In the genomic region with DNA sequence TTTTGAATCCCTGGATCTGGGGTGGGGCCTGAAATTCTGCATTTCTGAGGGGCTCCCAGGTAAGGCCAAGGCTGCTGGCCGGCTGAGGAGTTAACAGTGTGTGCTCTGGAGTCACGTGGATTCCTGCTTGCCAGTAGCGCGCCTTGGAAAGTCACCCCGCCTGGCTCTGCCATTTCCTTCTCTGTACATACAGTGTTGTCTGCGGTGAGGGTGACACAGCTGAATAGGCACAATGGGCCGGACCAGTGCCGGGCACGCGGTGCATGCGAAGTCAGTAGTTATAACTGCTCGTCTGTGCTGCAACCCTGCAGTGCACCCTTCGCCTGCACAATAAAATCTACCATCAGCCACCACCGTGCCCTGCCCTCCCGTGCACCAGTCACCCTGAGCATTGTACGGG, we compare ENCODE assay signal across 16 cellular contexts.
"Had no signal": no experiment of that assay in that cellular context is flagged by ENCODE, and none has a peak within 500 bp of the region (broad histone marks: within the 10 kb centered on the region; RNA-seq: fewer than 3 reads in every experiment).

No MANE protein-coding gene starts in this region.

- H3K27ac ChIP-seq: breast epithelium, colonic mucosa, dorsolateral prefrontal cortex, heart right ventricle, spleen, thyroid gland had no signal

- H3K4me3 Mint-ChIP-seq: activated CD8-positive, alpha-beta T cell treated with anti-CD3 and anti-CD28 coated beads, Interleukin-2, amount 10 ng/mL, durations not matched to agents 7 days and 5 days; activated naive CD8-positive, alpha-beta T cell treated with anti-CD3 and anti-CD28 coated beads for 36 hours; mesothelial cell of epicardium; natural killer cell treated with Interleukin-12 subunit alpha and Interleukin-12 subunit beta and Interleukin-15 and Interleukin-18, amount 100 ng/mL, for 72 hours; stimulated activated naive CD8-positive, alpha-beta T cell treated with anti-CD3 and anti-CD28 coated beads, Interleukin-15, Interleukin-2, amounts not matched to agents 100 ng/mL and 50 ng/mL, for 24 hours had no signal

- DNase-seq: activated CD4-positive, alpha-beta T cell treated with anti-CD3 and anti-CD28 coated beads for 1 hour; activated CD4-positive, alpha-beta T cell treated with anti-CD3 and anti-CD28 coated beads, Interleukin-2, amount 50 U/mL, for 1 hour; activated CD8-positive, alpha-beta T cell treated with anti-CD3 and anti-CD28 coated beads, Interleukin-2, amount 10 ng/mL, durations not matched to agents 7 days and 5 days; activated naive CD8-positive, alpha-beta T cell treated with anti-CD3 and anti-CD28 coated beads for 36 hours; spleen; stimulated activated CD4-positive, alpha-beta T cell treated with anti-CD3 and anti-CD28 coated beads, Interleukin-4, amount 100 ng/mL, for 1 hour; T-helper 9 cell had no signal

- H3K36me3 Mint-ChIP-seq: activated naive CD8-positive, alpha-beta T cell treated with anti-CD3 and anti-CD28 coated beads for 36 hours; natural killer cell treated with Interleukin-12 subunit alpha and Interleukin-12 subunit beta and Interleukin-15 and Interleukin-18, amount 100 ng/mL, for 72 hours had no signal

- H3K27me3 ChIP-seq: breast epithelium, colonic mucosa, dorsolateral prefrontal cortex, heart right ventricle, spleen, thyroid gland had no signal

- H3K27ac Mint-ChIP-seq: activated CD8-positive, alpha-beta T cell treated with anti-CD3 and anti-CD28 coated beads, Interleukin-2, amount 10 ng/mL, durations not matched to agents 7 days and 5 days; activated naive CD8-positive, alpha-beta T cell treated with anti-CD3 and anti-CD28 coated beads for 36 hours; natural killer cell treated with Interleukin-12 subunit alpha and Interleukin-12 subunit beta and Interleukin-15 and Interleukin-18, amount 100 ng/mL, for 72 hours; stimulated activated naive CD8-positive, alpha-beta T cell treated with anti-CD3 and anti-CD28 coated beads, Interleukin-15, Interleukin-2, amounts not matched to agents 100 ng/mL and 50 ng/mL, for 24 hours had no signal

- H3K36me3 ChIP-seq: breast epithelium, colonic mucosa, heart right ventricle, spleen, thyroid gland had no signal

- H3K4me1 ChIP-seq: breast epithelium, colonic mucosa, thyroid gland had no signal

- H3K4me1 Mint-ChIP-seq: activated naive CD8-positive, alpha-beta T cell treated with anti-CD3 and anti-CD28 coated beads for 36 hours had no signal

- ATAC-seq: activated CD8-positive, alpha-beta T cell treated with anti-CD3 and anti-CD28 coated beads, Interleukin-2, amount 10 ng/mL, durations not matched to agents 7 days and 5 days; natural killer cell treated with Interleukin-12 subunit alpha and Interleukin-12 subunit beta and Interleukin-15 and Interleukin-18, amount 100 ng/mL, for 72 hours had no signal

- H3K27me3 Mint-ChIP-seq: activated naive CD8-positive, alpha-beta T cell treated with anti-CD3 and anti-CD28 coated beads for 36 hours; stimulated activated naive CD8-positive, alpha-beta T cell treated with anti-CD3 and anti-CD28 coated beads, Interleukin-15, Interleukin-2, amounts not matched to agents 100 ng/mL and 50 ng/mL, for 24 hours had no signal

- H3K9me3 ChIP-seq: breast epithelium, colonic mucosa, thyroid gland had no signal

- H3K4me3 ChIP-seq: breast epithelium, colonic mucosa, dorsolateral prefrontal cortex, heart right ventricle, lung, spleen, thyroid gland had no signal

- H3K9me3 Mint-ChIP-seq: activated naive CD8-positive, alpha-beta T cell treated with anti-CD3 and anti-CD28 coated beads for 36 hours; natural killer cell treated with Interleukin-12 subunit alpha and Interleukin-12 subunit beta and Interleukin-15 and Interleukin-18, amount 100 ng/mL, for 72 hours had no signal
